Comparison of ENCODE assay signal across 8 cellular contexts in genomic region chr6:89411269-89412070, GRCh38. TPM values are rescaled to one million over a fixed set of nuclear protein-coding genes. Genes with fewer than 3 reads are reported as not detected.
A peak's percentile ranks its signal among the peaks of the same experiment; 100 is the strongest.
DNase-seq lines count a peak whose midpoint lies in the region; ATAC-seq, FAIRE-seq and TF ChIP-seq lines count a peak whose summit lies in the region.

No MANE protein-coding gene starts in this region.

- no peak for TF ChIP-seq POLR2A in endothelial cell of umbilical vein (IDR thresholded peaks at IDR 0.05; ENCODE audit: low read depth, low read length)
- peak in 1 of 2 donors; percentile 27 for TF ChIP-seq POLR2A in thyroid gland (IDR thresholded peaks at IDR 0.05)

- FAIRE-seq in endothelial cell of umbilical vein (lab: Jason Lieb, UNC), result no peak

- H3K4me1 ChIP-seq in endothelial cell of umbilical vein (ENCODE audit: control insufficient read depth, extremely low read depth, insufficient read depth, low read length), result peaks cover 8% of the 10 kb centered on the region
- H3K4me1 ChIP-seq in thyroid gland, result no peaks in the 10 kb centered on the region

- TF ChIP-seq CTCF in endothelial cell of umbilical vein (IDR thresholded peaks at IDR 0.05; ENCODE audit: extremely low read depth in 1 of 2, insufficient read depth in 1 of 2, low read depth in 1 of 2, low read length in 2 of 2) (no peak), thyroid gland (IDR thresholded peaks at IDR 0.05) (no peak)

- H3K27me3 ChIP-seq in endothelial cell of umbilical vein (ENCODE audit: control insufficient read depth in 2 of 2, insufficient read depth in 2 of 2, low read length in 2 of 2) (peaks cover 51 to 59% of the 10 kb centered on the region in 2 experiments), thyroid gland (no peaks in the 10 kb centered on the region)

- BruUV-seq in endothelial cell of umbilical vein (replicated peaks; lab: Mats Ljungman, UMichigan), result no TSS peak

- H3K36me3 ChIP-seq in KOPT-K1 (ENCODE audit: insufficient read depth, low read length) (no peaks in the 10 kb centered on the region), endothelial cell of umbilical vein (ENCODE audit: control insufficient read depth in 2 of 2, extremely low read depth in 1 of 2, insufficient read depth in 2 of 2, low read length in 2 of 2) (no peaks in the 10 kb centered on the region), thyroid gland (no peaks in the 10 kb centered on the region)

- DNase-seq in ELR (ENCODE audit: low read depth), result peak; percentile 25
- DNase-seq in activated CD4-positive, alpha-beta T cell treated with anti-CD3 and anti-CD28 coated beads for 48 hours, result peak; percentile 47
- DNase-seq in endothelial cell of umbilical vein (ENCODE audit: low read depth, low spot score), result no peak
- peak; percentile 45 for DNase-seq in myocyte (ENCODE audit: low read depth)
- peak; percentile 50 to 51 for DNase-seq in thyroid gland
- DNase-seq in medulla oblongata (ENCODE audit: extremely low spot score), result no peak

- ATAC-seq in GM21576 (IDR thresholded peaks at IDR 0.05; ENCODE audit: unreplicated experiment), result peak; percentile 40

- H3K4me2 ChIP-seq in endothelial cell of umbilical vein (ENCODE audit: insufficient read depth, low read length), result peak overlapping the region; percentile 34

- intact Hi-C loops in endothelial cell of umbilical vein (cut with micrococcal nuclease), result loop anchor here (1.0 kb wide), 1 partner anchor 39 kb away; no protein-coding TSS in a partner anchor
- intact Hi-C loops in thyroid gland (cut with DNase I), result no loop called here

- peak overlapping the region; percentile 72 for H3K27ac ChIP-seq in KOPT-K1 (ENCODE audit: low read depth, low read length, poor library complexity, severe bottlenecking)
- H3K27ac ChIP-seq in endothelial cell of umbilical vein (ENCODE audit: insufficient read depth, low read depth, low read length), result no peak overlapping the region
- peak overlapping the region; percentile 86 to 95 (median 92) for H3K27ac ChIP-seq in thyroid gland

- H3K79me2 ChIP-seq in endothelial cell of umbilical vein (ENCODE audit: control insufficient read depth, insufficient read depth, low read length), result no peaks in the 10 kb centered on the region

- dilution Hi-C loops in endothelial cell of umbilical vein (cut with MboI; ENCODE audit: extremely low pct_ligation_motif_present, low sequenced_read_pairs), result no loop called here

- CTCF ChIA-PET in endothelial cell of umbilical vein (lab: Charles Lee), result interaction anchor here (0.5 to 1.7 kb wide), 4 partner anchors 21 to 61 kb away, joined by 3 to 7 read pairs (median 3); no protein-coding TSS in a partner anchor

- H3K9me1 ChIP-seq in endothelial cell of umbilical vein (replicated peaks; ENCODE audit: control insufficient read depth, extremely low read depth, insufficient read depth, low read length), result no peaks in the 10 kb centered on the region

- H4K20me1 ChIP-seq in endothelial cell of umbilical vein (replicated peaks; ENCODE audit: control insufficient read depth, extremely low read depth, insufficient read depth, low read length), result no peaks in the 10 kb centered on the region

- POLR2A ChIA-PET in endothelial cell of umbilical vein (lab: Charles Lee), result no interaction called here

- H2AFZ ChIP-seq in endothelial cell of umbilical vein (ENCODE audit: low read depth, low read length), result peak overlapping the region; percentile 59

- H3K9ac ChIP-seq in endothelial cell of umbilical vein (replicated peaks; ENCODE audit: extremely low read depth, insufficient read depth, low read length), result no peak overlapping the region

- H3K9me3 ChIP-seq in KOPT-K1 (ENCODE audit: insufficient read depth, low read length, poor library complexity, severe bottlenecking), result no peaks in the 10 kb centered on the region
- H3K9me3 ChIP-seq in endothelial cell of umbilical vein (replicated peaks; ENCODE audit: control insufficient read depth, insufficient read depth, low read length), result no peaks in the 10 kb centered on the region
- H3K9me3 ChIP-seq in thyroid gland, result no peaks in the 10 kb centered on the region

- 1 to 2% methylated on average over 35 to 40 of the region's 83 CpGs for WGBS in thyroid gland, 2 donors

- H3K4me3 ChIP-seq in endothelial cell of umbilical vein (replicated peaks in 1 of 3; ENCODE audit: insufficient read depth in 1 of 3, low read depth in 1 of 3, low read length in 3 of 3) (peak overlapping the region; percentile 28 to 38 (median 34)), thyroid gland (replicated peaks in 1 of 3) (peak overlapping the region; percentile 86 to 94 (median 94))

TF ChIP-seq in endothelial cell of umbilical vein, 7 proteins besides CTCF, POLR2A, EP300 and RAD21:
- TF ChIP-seq EZH2 (IDR thresholded peaks at IDR 0.05; ENCODE audit: borderline replicate concordance, low read depth, low read length, severe bottlenecking) (peak; percentile 93), MYC (IDR thresholded peaks at IDR 0.05; ENCODE audit: low read depth, low read length) (no peak), GATA2 (IDR thresholded peaks at IDR 0.05; ENCODE audit: insufficient read depth, insufficient read length, low read depth, low read length) (no peak), FOS (IDR thresholded peaks at IDR 0.05; ENCODE audit: borderline replicate concordance, insufficient read depth, low read length) (no peak), JUN (IDR thresholded peaks at IDR 0.05; ENCODE audit: borderline replicate concordance, insufficient read depth, insufficient read length, low read depth) (no peak), POLR2AphosphoS5 (IDR thresholded peaks at IDR 0.05; ENCODE audit: insufficient read depth, low read depth, low read length) (no peak), MAX (IDR thresholded peaks at IDR 0.05; ENCODE audit: insufficient read depth, insufficient read length) (no peak)

RNA-seq across cellular contexts. Expression of gene RRAGD, which starts 0.6 kb away (rescaled TPM):
- total RNA-seq in endothelial cell of umbilical vein (0.90 and 2.0 TPM in 2 replicates), myocyte (12.3 and 22.7 TPM in 2 replicates), thyroid gland (10 to 100 TPM; 49.8 to 73.0 (median 62.2) TPM)
- polyA plus RNA-seq in endothelial cell of umbilical vein, result 0.07 and 0.08 TPM in 2 replicates
- polyA plus RNA-seq in endothelial cell of umbilical vein (2011; cell fraction: cytosol; rRNA removed), result 0.13 TPM in 2 replicates
- polyA plus RNA-seq in endothelial cell of umbilical vein (2011; cell fraction: nucleus; rRNA removed), result 0.07 and 0.11 TPM in 2 replicates
- 0.05 and 0.27 TPM in 2 replicates for polyA plus RNA-seq in endothelial cell of umbilical vein (2012)
- 0.27 and 0.32 TPM in 2 replicates for polyA minus RNA-seq in endothelial cell of umbilical vein
- not detected for polyA minus RNA-seq in endothelial cell of umbilical vein (2011; cell fraction: cytosol; rRNA and poly(A)+ RNA removed)
- not detected in 2 replicates for polyA minus RNA-seq in endothelial cell of umbilical vein (2011; cell fraction: nucleus; rRNA and poly(A)+ RNA removed)
- polyA plus RNA-seq in myocyte (2012), result 3.4 TPM

RNA-seq across cellular contexts. Expression of gene ANKRD6, which starts 21.5 kb away (rescaled TPM):
- total RNA-seq in endothelial cell of umbilical vein (7.7 and 9.6 TPM in 2 replicates), myocyte (0.48 and 4.0 TPM in 2 replicates), thyroid gland (10 to 100 TPM; 18.2 to 50.6 (median 20.6) TPM)
- 3.2 and 3.4 TPM in 2 replicates for polyA plus RNA-seq in endothelial cell of umbilical vein
- 2.5 and 2.8 TPM in 2 replicates for polyA plus RNA-seq in endothelial cell of umbilical vein (2011; cell fraction: cytosol; rRNA removed)
- polyA plus RNA-seq in endothelial cell of umbilical vein (2011; cell fraction: nucleus; rRNA removed), result 12.8 and 15.9 TPM in 2 replicates
- polyA plus RNA-seq in endothelial cell of umbilical vein (2012), result 1.6 and 2.0 TPM in 2 replicates
- 7.5 and 9.3 TPM in 2 replicates for polyA minus RNA-seq in endothelial cell of umbilical vein
- polyA minus RNA-seq in endothelial cell of umbilical vein (2011; cell fraction: cytosol; rRNA and poly(A)+ RNA removed), result not detected
- 8.5 and 8.8 TPM in 2 replicates for polyA minus RNA-seq in endothelial cell of umbilical vein (2011; cell fraction: nucleus; rRNA and poly(A)+ RNA removed)
- polyA plus RNA-seq in myocyte (2012), result 0.21 TPM

RNA-seq across cellular contexts. Expression of gene UBE2J1, which starts 58.9 kb away (rescaled TPM):
- 84.9 and 96.6 TPM in 2 replicates for total RNA-seq in endothelial cell of umbilical vein
- polyA plus RNA-seq in endothelial cell of umbilical vein, result 36.3 and 44.4 TPM in 2 replicates
- polyA plus RNA-seq in endothelial cell of umbilical vein (2011; cell fraction: cytosol; rRNA removed), result 40.5 and 45.2 TPM in 2 replicates
- 38.4 and 45.2 TPM in 2 replicates for polyA plus RNA-seq in endothelial cell of umbilical vein (2011; cell fraction: nucleus; rRNA removed)
- 31.7 and 47.9 TPM in 2 replicates for polyA plus RNA-seq in endothelial cell of umbilical vein (2012)
- polyA minus RNA-seq in endothelial cell of umbilical vein, result 47.2 and 53.7 TPM in 2 replicates
- 13.6 TPM for polyA minus RNA-seq in endothelial cell of umbilical vein (2011; cell fraction: cytosol; rRNA and poly(A)+ RNA removed)
- 40.8 and 51.1 TPM in 2 replicates for polyA minus RNA-seq in endothelial cell of umbilical vein (2011; cell fraction: nucleus; rRNA and poly(A)+ RNA removed)
- 23.6 and 23.9 TPM in 2 replicates for total RNA-seq in myocyte
- polyA plus RNA-seq in myocyte (2012), result 18.7 TPM
- total RNA-seq in thyroid gland, result 10 to 100 TPM; 49.8 to 63.1 (median 51.9) TPM

Comparison
In these comparisons a context has a peak if more than half of its experiments do, and no peak if none do; other contexts are left out.
1. DNase-seq: peak in ELR (single experiment), activated CD4-positive, alpha-beta T cell treated with anti-CD3 and anti-CD28 coated beads for 48 hours (single experiment), myocyte (single experiment) and thyroid gland (2 of 2); none in endothelial cell of umbilical vein (single experiment) and medulla oblongata (single experiment).